Comparison of ENCODE assay signal across 14 cellular contexts in genomic region chr10:21927601-21928000, GRCh38.
DNase-seq lines count a peak whose midpoint lies in the region; ATAC-seq, FAIRE-seq and TF ChIP-seq lines count a peak whose summit lies in the region.
"Had no signal": no experiment of that assay in that cellular context is flagged by ENCODE, and none has a peak within 500 bp of the region (broad histone marks: within the 10 kb centered on the region; RNA-seq: fewer than 3 reads in every experiment).

No MANE protein-coding gene starts in this region.

- H4K20me1 ChIP-seq in keratinocyte (ENCODE audit: control insufficient read depth, extremely low read depth, insufficient read depth, low read length): no peaks in the 10 kb centered on the region

- ATAC-seq in A549 (peak in 1 of 2 experiments; percentile 62; a peak in 3 of 6 replicates), pancreas (no peak), GM21737 (IDR thresholded peaks at IDR 0.05; ENCODE audit: unreplicated experiment) (no peak)

- CTCF ChIA-PET in A549 (lab: Yijun Ruan, JAX): interaction anchor here (1.7 kb wide), 1 partner anchor 25 kb away, joined by 4 read pairs; no protein-coding TSS in a partner anchor

- TF ChIP-seq EP300 in A549 (IDR thresholded peaks at IDR 0.05): no peak

- H3K4me1 ChIP-seq in A549 (peaks cover 42% of the 10 kb centered on the region), keratinocyte (ENCODE audit: control insufficient read depth, extremely low read depth, insufficient read depth, low read length) (peaks cover 35% of the 10 kb centered on the region), pancreas (no peaks in the 10 kb centered on the region)

- no peak for TF ChIP-seq CTCF in A549 (IDR thresholded peaks at IDR 0.05)
- no peak for TF ChIP-seq CTCF in brain microvascular endothelial cell (IDR thresholded peaks at IDR 0.05; ENCODE audit: low read depth, low read length, missing control alignments)
- TF ChIP-seq CTCF in keratinocyte (optimal IDR thresholded peaks at IDR 0.05 in 1 of 3, IDR thresholded peaks at IDR 0.05 in 1 of 3, conservative IDR thresholded peaks at IDR 0.05 in 1 of 3; ENCODE audit: extremely low read depth in 1 of 3, insufficient read depth in 2 of 3, low read length in 3 of 3): no peak
- no peak for TF ChIP-seq CTCF in pancreas (IDR thresholded peaks at IDR 0.05)

- POLR2A ChIA-PET in A549 (lab: Yijun Ruan, JAX): no interaction called here

- TF ChIP-seq RAD21 in A549 (conservative IDR thresholded peaks at IDR 0.05 in 1 of 2, IDR thresholded peaks at IDR 0.05 in 1 of 2): no peak

- no peaks in the 10 kb centered on the region for H3K9me3 ChIP-seq in A549
- H3K9me3 ChIP-seq in keratinocyte (ENCODE audit: control insufficient read depth, low read depth, low read length): no peaks in the 10 kb centered on the region
- no peaks in the 10 kb centered on the region for H3K9me3 ChIP-seq in pancreas
- H3K9me3 ChIP-seq in MG63: no peaks in the 10 kb centered on the region
- H3K9me3 ChIP-seq: esophagus muscularis mucosa, tibial nerve had no signal

- TF ChIP-seq POLR2A in A549 (IDR thresholded peaks at IDR 0.05; ENCODE audit: low read length): no peak

- H3K36me3 ChIP-seq in brain microvascular endothelial cell (replicated peaks): no peaks in the 10 kb centered on the region
- H3K36me3 ChIP-seq in keratinocyte (ENCODE audit: control insufficient read depth in 2 of 2, extremely low read depth in 1 of 2, insufficient read depth in 2 of 2, low read length in 2 of 2): no peaks in the 10 kb centered on the region
- no peaks in the 10 kb centered on the region for H3K36me3 ChIP-seq in pancreas
- H3K36me3 ChIP-seq in MG63: no peaks in the 10 kb centered on the region
- H3K36me3 ChIP-seq: esophagus muscularis mucosa, tibial nerve had no signal

- no peaks in the 10 kb centered on the region for H3K27me3 ChIP-seq in brain microvascular endothelial cell (replicated peaks)
- H3K27me3 ChIP-seq in keratinocyte (ENCODE audit: control insufficient read depth, extremely low read depth, insufficient read depth, low read length): no peaks in the 10 kb centered on the region
- H3K27me3 ChIP-seq in pancreas: no peaks in the 10 kb centered on the region
- no peaks in the 10 kb centered on the region for H3K27me3 ChIP-seq in MG63
- H3K27me3 ChIP-seq: esophagus muscularis mucosa, tibial nerve had no signal

- intact Hi-C loops in pancreas (cut with DNase I): no loop called here

- H3K79me2 ChIP-seq in keratinocyte (ENCODE audit: control insufficient read depth, insufficient read depth, low read length): no peaks in the 10 kb centered on the region

- no peaks in the 10 kb centered on the region for H3K9me1 ChIP-seq in keratinocyte (ENCODE audit: control insufficient read depth, extremely low read depth, insufficient read depth, low read length)

- peak overlapping the region; percentile 16 for H2AFZ ChIP-seq in keratinocyte (ENCODE audit: control insufficient read depth, low read length)

- in situ Hi-C loops in brain microvascular endothelial cell (cut with HindIII; ENCODE audit: low pct_ligation_motif_present, low sequenced_read_pairs): loop anchor here (25.0 kb wide), 1 partner anchor 415 kb away; no protein-coding TSS in a partner anchor

- H3K9ac ChIP-seq in keratinocyte (ENCODE audit: control insufficient read depth, extremely low read depth, insufficient read depth, low read length): peak overlapping the region; percentile 37

- H3K27ac ChIP-seq in A549 (peak overlapping the region in 1 of 2 experiments; percentile 61; a peak in 3 of 6 replicates), brain microvascular endothelial cell (peak overlapping the region; percentile 85), keratinocyte (ENCODE audit: control insufficient read depth, insufficient read depth, low read length) (peak overlapping the region; percentile 51), pancreas (no peak overlapping the region)
- H3K27ac ChIP-seq: esophagus muscularis mucosa, tibial nerve had no signal

- DNase-seq in A549 (ENCODE audit: low read depth in 1 of 2, low spot score in 1 of 2) (no peak), HS-5 (ENCODE audit: low read depth) (peak; percentile 16), brain microvascular endothelial cell (peak; percentile 54), keratinocyte (ENCODE audit: low read depth, low spot score) (no peak), pancreas (no peak), MG63 (no peak)
- no peak for DNase-seq in stimulated activated CD4-positive, alpha-beta T cell treated with anti-CD3 and anti-CD28 coated beads, Interleukin-4, amount 100 ng/mL, for 4 hours
- DNase-seq: activated CD4-positive, alpha-beta memory T cell treated with anti-CD3 and anti-CD28 coated beads, Interleukin-2, amount 10 ng/mL, durations not matched to agents 7 days and 5 days; NCI-H446 treated with DMSO at 0.1 percent for 48 hours; T1000 had no signal

- H3K4me2 ChIP-seq in A549 (peak overlapping the region; percentile 72), keratinocyte (ENCODE audit: control insufficient read depth, extremely low read depth, insufficient read depth, low read depth, low read length) (peak overlapping the region; percentile 71)

- WGBS in A549 (ENCODE audit: missing lambda C conversion rate): 83% methylated on average over 2 of the region's 2 CpGs
- WGBS in pancreas, 2 donors: 97% methylated on average over 2 of the region's 2 CpGs

- H3K4me3 ChIP-seq in A549 (no peak overlapping the region), brain microvascular endothelial cell (ENCODE audit: low read depth, low read length) (peak overlapping the region; percentile 12), keratinocyte (ENCODE audit: control insufficient read depth in 2 of 3, extremely low read depth in 1 of 3, insufficient read depth in 2 of 3, low read depth in 1 of 3, low read length in 3 of 3) (peak overlapping the region in 2 of 3 experiments; percentile 26 to 52), pancreas (no peak overlapping the region), MG63 (no peak overlapping the region)
- H3K4me3 ChIP-seq: esophagus muscularis mucosa, tibial nerve had no signal

- FAIRE-seq in A549 (lab: Jason Lieb, UNC) (no peak), keratinocyte (lab: Jason Lieb, UNC) (no peak), pancreas (lab: Jason Lieb, UNC) (no peak)
- FAIRE-seq: A204.1 had no signal

- dilution Hi-C loops in keratinocyte (cut with MboI; ENCODE audit: extremely low pct_ligation_motif_present, low sequenced_read_pairs): no loop called here

TF ChIP-seq in A549, 52 proteins besides CTCF, POLR2A, EP300 and RAD21:
- TF ChIP-seq MAX (IDR thresholded peaks at IDR 0.05): no peak
- TF ChIP-seq CEBPB (IDR thresholded peaks at IDR 0.05): no peak

Comparison
In these comparisons a context has a peak if more than half of its experiments do, and no peak if none do; other contexts are left out.
1. DNase-seq: peak in HS-5 (single experiment) and brain microvascular endothelial cell (single experiment); none in A549 (0 of 2), keratinocyte (single experiment), pancreas (0 of 6), stimulated activated CD4-positive, alpha-beta T cell treated with anti-CD3 and anti-CD28 coated beads, Interleukin-4, amount 100 ng/mL, for 4 hours (0 of 2) and MG63 (single experiment).
2. H3K27ac ChIP-seq: peak in brain microvascular endothelial cell (single experiment) and keratinocyte (single experiment); none in pancreas (0 of 4).
3. H3K4me3 ChIP-seq: peak in brain microvascular endothelial cell (single experiment) and keratinocyte (2 of 3); none in A549 (single experiment), pancreas (0 of 4) and MG63 (single experiment).